ENCODE assay signal across 1 cellular context in the genomic region with DNA sequence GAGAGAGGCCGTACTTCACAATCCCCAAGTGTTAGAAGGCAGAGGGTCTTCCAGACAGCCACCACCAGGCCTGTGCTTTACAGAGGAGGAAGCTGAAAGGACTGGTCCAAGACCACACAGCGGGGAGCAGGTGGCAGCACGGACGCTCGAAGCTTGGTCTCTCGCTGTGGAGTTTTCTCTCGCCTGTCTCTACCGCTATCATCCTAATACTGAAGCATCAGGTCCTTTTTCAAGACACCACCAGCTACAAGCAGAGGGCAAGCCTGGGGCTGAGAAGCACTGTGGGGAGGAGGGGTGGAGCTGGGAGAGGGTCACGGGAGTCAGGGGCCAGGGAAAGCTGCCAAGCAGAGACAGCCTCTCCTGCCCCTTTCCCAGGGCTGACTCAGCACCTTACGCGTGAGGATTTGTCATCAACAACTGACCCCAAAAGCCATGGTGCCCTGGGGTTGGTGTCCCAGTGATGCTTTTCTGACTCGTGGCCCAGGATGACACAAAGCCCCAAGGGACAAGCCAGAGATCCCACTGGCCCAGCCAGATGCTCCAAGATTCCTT.
TF ChIP-seq lines count a peak whose summit lies in the region.

No MANE protein-coding gene starts in this region.

TF ChIP-seq in K562, 482 proteins besides CTCF, POLR2A, EP300 and RAD21 (continued from another document and continues in another):
- TF ChIP-seq ZNF398 (CRISPR knock-in tag; IDR thresholded peaks at IDR 0.05) (no peak), L3MBTL2 (IDR thresholded peaks at IDR 0.05) (peak; percentile 71), MYC (IDR thresholded peaks at IDR 0.05; ENCODE audit: low read depth, low read length) (no peak), MYC (CRISPR knock-in tag; IDR thresholded peaks at IDR 0.05; ENCODE audit: borderline replicate concordance, low read depth) (no peak), ARNT (IDR thresholded peaks at IDR 0.05) (no peak), ZNF347 (CRISPR knock-in tag; IDR thresholded peaks at IDR 0.05; ENCODE audit: low read depth) (no peak), SMAD4 (CRISPR knock-in tag; conservative IDR thresholded peaks at IDR 0.05) (no peak), KLF1 (tag; IDR thresholded peaks at IDR 0.05) (no peak), ZFP91 (CRISPR knock-in tag; IDR thresholded peaks at IDR 0.05) (no peak), SRSF3 (IDR thresholded peaks at IDR 0.05; ENCODE audit: insufficient read depth, low read length) (no peak), E2F1 (CRISPR knock-in tag; IDR thresholded peaks at IDR 0.05) (no peak), DNMT1 (IDR thresholded peaks at IDR 0.05) (no peak), ZNF444 (CRISPR knock-in tag; IDR thresholded peaks at IDR 0.05) (no peak), C11orf30 (IDR thresholded peaks at IDR 0.05; ENCODE audit: low read depth) (peak; percentile 96), GABPA (tag; conservative IDR thresholded peaks at IDR 0.05; ENCODE audit: low read depth) (no peak), ZNF212 (CRISPR knock-in tag; IDR thresholded peaks at IDR 0.05) (no peak), PHF20 (IDR thresholded peaks at IDR 0.05; ENCODE audit: partially characterized antibody) (no peak), SIRT6 (IDR thresholded peaks at IDR 0.05; ENCODE audit: low read depth, low read length) (no peak)
- TF ChIP-seq, protein P1, sequence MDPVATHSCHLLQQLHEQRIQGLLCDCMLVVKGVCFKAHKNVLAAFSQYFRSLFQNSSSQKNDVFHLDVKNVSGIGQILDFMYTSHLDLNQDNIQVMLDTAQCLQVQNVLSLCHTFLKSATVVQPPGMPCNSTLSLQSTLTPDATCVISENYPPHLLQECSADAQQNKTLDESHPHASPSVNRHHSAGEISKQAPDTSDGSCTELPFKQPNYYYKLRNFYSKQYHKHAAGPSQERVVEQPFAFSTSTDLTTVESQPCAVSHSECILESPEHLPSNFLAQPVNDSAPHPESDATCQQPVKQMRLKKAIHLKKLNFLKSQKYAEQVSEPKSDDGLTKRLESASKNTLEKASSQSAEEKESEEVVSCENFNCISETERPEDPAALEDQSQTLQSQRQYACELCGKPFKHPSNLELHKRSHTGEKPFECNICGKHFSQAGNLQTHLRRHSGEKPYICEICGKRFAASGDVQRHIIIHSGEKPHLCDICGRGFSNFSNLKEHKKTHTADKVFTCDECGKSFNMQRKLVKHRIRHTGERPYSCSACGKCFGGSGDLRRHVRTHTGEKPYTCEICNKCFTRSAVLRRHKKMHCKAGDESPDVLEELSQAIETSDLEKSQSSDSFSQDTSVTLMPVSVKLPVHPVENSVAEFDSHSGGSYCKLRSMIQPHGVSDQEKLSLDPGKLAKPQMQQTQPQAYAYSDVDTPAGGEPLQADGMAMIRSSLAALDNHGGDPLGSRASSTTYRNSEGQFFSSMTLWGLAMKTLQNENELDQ (CRISPR knock-in tag; IDR thresholded peaks at IDR 0.05; ENCODE audit: borderline replicate concordance): no peak
- TF ChIP-seq, protein P2, sequence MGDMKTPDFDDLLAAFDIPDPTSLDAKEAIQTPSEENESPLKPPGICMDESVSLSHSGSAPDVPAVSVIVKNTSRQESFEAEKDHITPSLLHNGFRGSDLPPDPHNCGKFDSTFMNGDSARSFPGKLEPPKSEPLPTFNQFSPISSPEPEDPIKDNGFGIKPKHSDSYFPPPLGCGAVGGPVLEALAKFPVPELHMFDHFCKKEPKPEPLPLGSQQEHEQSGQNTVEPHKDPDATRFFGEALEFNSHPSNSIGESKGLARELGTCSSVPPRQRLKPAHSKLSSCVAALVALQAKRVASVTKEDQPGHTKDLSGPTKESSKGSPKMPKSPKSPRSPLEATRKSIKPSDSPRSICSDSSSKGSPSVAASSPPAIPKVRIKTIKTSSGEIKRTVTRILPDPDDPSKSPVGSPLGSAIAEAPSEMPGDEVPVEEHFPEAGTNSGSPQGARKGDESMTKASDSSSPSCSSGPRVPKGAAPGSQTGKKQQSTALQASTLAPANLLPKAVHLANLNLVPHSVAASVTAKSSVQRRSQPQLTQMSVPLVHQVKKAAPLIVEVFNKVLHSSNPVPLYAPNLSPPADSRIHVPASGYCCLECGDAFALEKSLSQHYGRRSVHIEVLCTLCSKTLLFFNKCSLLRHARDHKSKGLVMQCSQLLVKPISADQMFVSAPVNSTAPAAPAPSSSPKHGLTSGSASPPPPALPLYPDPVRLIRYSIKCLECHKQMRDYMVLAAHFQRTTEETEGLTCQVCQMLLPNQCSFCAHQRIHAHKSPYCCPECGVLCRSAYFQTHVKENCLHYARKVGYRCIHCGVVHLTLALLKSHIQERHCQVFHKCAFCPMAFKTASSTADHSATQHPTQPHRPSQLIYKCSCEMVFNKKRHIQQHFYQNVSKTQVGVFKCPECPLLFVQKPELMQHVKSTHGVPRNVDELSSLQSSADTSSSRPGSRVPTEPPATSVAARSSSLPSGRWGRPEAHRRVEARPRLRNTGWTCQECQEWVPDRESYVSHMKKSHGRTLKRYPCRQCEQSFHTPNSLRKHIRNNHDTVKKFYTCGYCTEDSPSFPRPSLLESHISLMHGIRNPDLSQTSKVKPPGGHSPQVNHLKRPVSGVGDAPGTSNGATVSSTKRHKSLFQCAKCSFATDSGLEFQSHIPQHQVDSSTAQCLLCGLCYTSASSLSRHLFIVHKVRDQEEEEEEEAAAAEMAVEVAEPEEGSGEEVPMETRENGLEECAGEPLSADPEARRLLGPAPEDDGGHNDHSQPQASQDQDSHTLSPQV (IDR thresholded peaks at IDR 0.05): 0 out of 2 replicates have a peak, but pooled peaks have one; percentile 55
- TF ChIP-seq, protein P3, sequence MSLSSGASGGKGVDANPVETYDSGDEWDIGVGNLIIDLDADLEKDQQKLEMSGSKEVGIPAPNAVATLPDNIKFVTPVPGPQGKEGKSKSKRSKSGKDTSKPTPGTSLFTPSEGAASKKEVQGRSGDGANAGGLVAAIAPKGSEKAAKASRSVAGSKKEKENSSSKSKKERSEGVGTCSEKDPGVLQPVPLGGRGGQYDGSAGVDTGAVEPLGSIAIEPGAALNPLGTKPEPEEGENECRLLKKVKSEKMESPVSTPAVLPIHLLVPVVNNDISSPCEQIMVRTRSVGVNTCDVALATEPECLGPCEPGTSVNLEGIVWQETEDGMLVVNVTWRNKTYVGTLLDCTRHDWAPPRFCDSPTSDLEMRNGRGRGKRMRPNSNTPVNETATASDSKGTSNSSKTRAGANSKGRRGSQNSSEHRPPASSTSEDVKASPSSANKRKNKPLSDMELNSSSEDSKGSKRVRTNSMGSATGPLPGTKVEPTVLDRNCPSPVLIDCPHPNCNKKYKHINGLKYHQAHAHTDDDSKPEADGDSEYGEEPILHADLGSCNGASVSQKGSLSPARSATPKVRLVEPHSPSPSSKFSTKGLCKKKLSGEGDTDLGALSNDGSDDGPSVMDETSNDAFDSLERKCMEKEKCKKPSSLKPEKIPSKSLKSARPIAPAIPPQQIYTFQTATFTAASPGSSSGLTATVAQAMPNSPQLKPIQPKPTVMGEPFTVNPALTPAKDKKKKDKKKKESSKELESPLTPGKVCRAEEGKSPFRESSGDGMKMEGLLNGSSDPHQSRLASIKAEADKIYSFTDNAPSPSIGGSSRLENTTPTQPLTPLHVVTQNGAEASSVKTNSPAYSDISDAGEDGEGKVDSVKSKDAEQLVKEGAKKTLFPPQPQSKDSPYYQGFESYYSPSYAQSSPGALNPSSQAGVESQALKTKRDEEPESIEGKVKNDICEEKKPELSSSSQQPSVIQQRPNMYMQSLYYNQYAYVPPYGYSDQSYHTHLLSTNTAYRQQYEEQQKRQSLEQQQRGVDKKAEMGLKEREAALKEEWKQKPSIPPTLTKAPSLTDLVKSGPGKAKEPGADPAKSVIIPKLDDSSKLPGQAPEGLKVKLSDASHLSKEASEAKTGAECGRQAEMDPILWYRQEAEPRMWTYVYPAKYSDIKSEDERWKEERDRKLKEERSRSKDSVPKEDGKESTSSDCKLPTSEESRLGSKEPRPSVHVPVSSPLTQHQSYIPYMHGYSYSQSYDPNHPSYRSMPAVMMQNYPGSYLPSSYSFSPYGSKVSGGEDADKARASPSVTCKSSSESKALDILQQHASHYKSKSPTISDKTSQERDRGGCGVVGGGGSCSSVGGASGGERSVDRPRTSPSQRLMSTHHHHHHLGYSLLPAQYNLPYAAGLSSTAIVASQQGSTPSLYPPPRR (CRISPR knock-in tag; IDR thresholded peaks at IDR 0.05; ENCODE audit: borderline replicate concordance): no peak
- TF ChIP-seq, protein P4, sequence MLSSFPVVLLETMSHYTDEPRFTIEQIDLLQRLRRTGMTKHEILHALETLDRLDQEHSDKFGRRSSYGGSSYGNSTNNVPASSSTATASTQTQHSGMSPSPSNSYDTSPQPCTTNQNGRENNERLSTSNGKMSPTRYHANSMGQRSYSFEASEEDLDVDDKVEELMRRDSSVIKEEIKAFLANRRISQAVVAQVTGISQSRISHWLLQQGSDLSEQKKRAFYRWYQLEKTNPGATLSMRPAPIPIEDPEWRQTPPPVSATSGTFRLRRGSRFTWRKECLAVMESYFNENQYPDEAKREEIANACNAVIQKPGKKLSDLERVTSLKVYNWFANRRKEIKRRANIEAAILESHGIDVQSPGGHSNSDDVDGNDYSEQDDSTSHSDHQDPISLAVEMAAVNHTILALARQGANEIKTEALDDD (IDR thresholded peaks at IDR 0.05): no peak
